Comparison of ENCODE assay signal across 8 cellular contexts in genomic region chr10:70364001-70364771, GRCh38. TPM values are rescaled to one million over a fixed set of nuclear protein-coding genes. Genes with fewer than 3 reads are reported as not detected.
DNase-seq lines count a peak whose midpoint lies in the region; ATAC-seq, FAIRE-seq and TF ChIP-seq lines count a peak whose summit lies in the region.

No MANE protein-coding gene starts in this region.

- H3K36me3 ChIP-seq in HEK293 (ENCODE audit: control insufficient read depth in 2 of 2, insufficient read depth in 1 of 2, low read length in 2 of 2), result no peaks in the 10 kb centered on the region; a peak in 1 of 3 replicates
- no peaks in the 10 kb centered on the region for H3K36me3 ChIP-seq in SU-DHL-6 (ENCODE audit: low read length)
- no peaks in the 10 kb centered on the region for H3K36me3 ChIP-seq in transverse colon

- no peak overlapping the region for H3K9ac ChIP-seq in SU-DHL-6 (ENCODE audit: low read length)

- no peaks in the 10 kb centered on the region for H3K9me2 ChIP-seq in SU-DHL-6 (replicated peaks; ENCODE audit: insufficient read depth, low read length)

- WGBS in transverse colon (ENCODE audit: low coverage in 1 of 2), 2 donors, result 17 to 40% methylated on average over 1 to 12 of the region's 14 CpGs

- peak; percentile 96 for TF ChIP-seq CTCF in HEK293 (tag by site-specific recombination; IDR thresholded peaks at IDR 0.05)
- peak; percentile 86 for TF ChIP-seq CTCF in SU-DHL-6 (IDR thresholded peaks at IDR 0.05; ENCODE audit: insufficient read depth, low read length, poor library complexity, severe bottlenecking)
- peak; percentile 85 to 97 (median 94) for TF ChIP-seq CTCF in transverse colon (IDR thresholded peaks at IDR 0.05)

- ATAC-seq in Right ventricle myocardium superior (ENCODE audit: poor library complexity), result peak; percentile 98

- FAIRE-seq in G401.6 (lab: Jason Lieb, UNC), result peak; percentile 92

- H3K9me3 ChIP-seq in HEK293 (ENCODE audit: control insufficient read depth, insufficient read depth, low read depth, low read length), result no peaks in the 10 kb centered on the region
- no peaks in the 10 kb centered on the region for H3K9me3 ChIP-seq in SU-DHL-6 (ENCODE audit: insufficient read depth, low read length)
- H3K9me3 ChIP-seq in transverse colon, result no peaks in the 10 kb centered on the region

- no peaks in the 10 kb centered on the region; the same call in 1 of the 2 replicates for H4K20me1 ChIP-seq in SU-DHL-6 (ENCODE audit: low read depth, low read length)

- no peak for TF ChIP-seq EP300 in transverse colon (IDR thresholded peaks at IDR 0.05; ENCODE audit: low read depth)

- no peak overlapping the region for H3K4me2 ChIP-seq in SU-DHL-6 (ENCODE audit: low read depth, low read length, poor library complexity, severe bottlenecking)

- H3K27me3 ChIP-seq in SU-DHL-6 (ENCODE audit: low read length) (no peaks in the 10 kb centered on the region), transverse colon (no peaks in the 10 kb centered on the region)

- H2AFZ ChIP-seq in SU-DHL-6 (ENCODE audit: low read depth, low read length, severe bottlenecking), result no peak overlapping the region

- intact Hi-C loops in Right ventricle myocardium superior (cut with DNase I) (loop anchor here (2.0 kb wide), 1 partner anchor 143 kb away; no protein-coding TSS in a partner anchor), posterior cingulate gyrus (cut with DNase I) (loop anchor here (1.0 to 10.0 kb wide), 2 partner anchors 142 to 219 kb away; partner anchors contain the start of gene TYSND1), transverse colon (cut with DNase I; ENCODE audit: low total_unique reads) (no loop called here)

- no peaks in the 10 kb centered on the region; the same call in 1 of the 2 replicates for H3F3A ChIP-seq in SU-DHL-6 (ENCODE audit: insufficient read depth)

- H3K27ac ChIP-seq in HEK293 (ENCODE audit: extremely low read depth, low read depth, low read length), result no peak overlapping the region
- no peak overlapping the region for H3K27ac ChIP-seq in SU-DHL-6 (ENCODE audit: low read depth, low read length)
- H3K27ac ChIP-seq in transverse colon, result peak overlapping the region; percentile 76 to 93 (median 83)

- DNase-seq in NCI-H1048 (lab: John Stamatoyannopoulos, UW) (peak; percentile 65), Right ventricle myocardium superior (peak; percentile 94), posterior cingulate gyrus (peak; percentile 82 to 98 (median 91)), transverse colon (peak; percentile 92)
- peak; percentile 68 for DNase-seq in activated naive CD8-positive, alpha-beta T cell treated with anti-CD3 and anti-CD28 coated beads, Interleukin-2, amount 50 U/mL, for 16 hours (ENCODE audit: low read depth, low spot score)

- H3K4me1 ChIP-seq in HEK293 (ENCODE audit: control insufficient read depth, insufficient read depth, low read length), result no peaks in the 10 kb centered on the region; the same call in 1 of the 2 replicates
- H3K4me1 ChIP-seq in transverse colon, result peaks cover 9 to 17% (median 13%) of the 10 kb centered on the region in 4 donors

- in situ Hi-C loops in transverse colon (cut with MboI; ENCODE audit: low pct_ligation_motif_present in 1 of 4, low pct_unique_long_range_greater_than_20kb in 1 of 4, low sequenced_read_pairs in 3 of 4), result loop anchor here (5.0 to 10.0 kb wide), 3 partner anchors 142 to 149 kb away; no protein-coding TSS in a partner anchor

- H3K4me3 ChIP-seq in HEK293 (ENCODE audit: low read depth, low read length) (no peak overlapping the region), SU-DHL-6 (ENCODE audit: insufficient read depth, low read length, poor library complexity, severe bottlenecking) (no peak overlapping the region), transverse colon (no peak overlapping the region)

- H3K79me2 ChIP-seq in SU-DHL-6 (ENCODE audit: insufficient read depth, low read length), result peaks cover 4% of the 10 kb centered on the region; the same call in 1 of the 2 replicates

- POLR2A ChIA-PET in HEK293 (lab: Yijun Ruan, JAX), result interaction anchor here (0.5 to 2.3 kb wide), 7 partner anchors 18 to 284 kb away, joined by 3 to 21 read pairs (median 3); partner anchors contain the start of genes LRRC20, PPA1 and TYSND1

- TF ChIP-seq POLR2A in transverse colon (IDR thresholded peaks at IDR 0.05), result no peak

- CTCF ChIA-PET in HEK293 (lab: Yijun Ruan, JAX), result interaction anchor here (0.5 to 8.4 kb wide), 51 partner anchors 10 to 685 kb away, joined by 3 to 177 read pairs (median 6); partner anchors contain the start of genes EIF4EBP2, LRRC20, PPA1 and SAR1A

TF ChIP-seq in HEK293, 187 proteins besides CTCF, POLR2A, EP300 and RAD21 (continues in another document):
- no peak for TF ChIP-seq ZNF561 (tag by site-specific recombination; IDR thresholded peaks at IDR 0.05; ENCODE audit: borderline replicate concordance)
- no peak for TF ChIP-seq ZNF704 (tag by site-specific recombination; IDR thresholded peaks at IDR 0.05)
- TF ChIP-seq ZNF2 (tag by site-specific recombination; IDR thresholded peaks at IDR 0.05), result peak; percentile 72; the same call in 1 of the 2 replicates
- peak; percentile 37; the same call in 1 of the 2 replicates for TF ChIP-seq SP2 (tag by site-specific recombination; IDR thresholded peaks at IDR 0.05)
- TF ChIP-seq ZBTB8A (tag by site-specific recombination; IDR thresholded peaks at IDR 0.05), result 0 out of 2 replicates have a peak, but pooled peaks have one; percentile 46
- TF ChIP-seq ZNF600 (tag by site-specific recombination; IDR thresholded peaks at IDR 0.05), result peak; percentile 74; the same call in 1 of the 2 replicates
- TF ChIP-seq HOXC10 (CRISPR knock-in tag; IDR thresholded peaks at IDR 0.05), result no peak
- TF ChIP-seq ZNF548 (tag by site-specific recombination; IDR thresholded peaks at IDR 0.05), result no peak
- TF ChIP-seq ZNF843 (tag by site-specific recombination; IDR thresholded peaks at IDR 0.05), result no peak
- peak; percentile 61 for TF ChIP-seq KLF1 (tag by site-specific recombination; IDR thresholded peaks at IDR 0.05)
- TF ChIP-seq KLF10 (tag by site-specific recombination; IDR thresholded peaks at IDR 0.05), result peak; percentile 77; the same call in 1 of the 2 replicates
- TF ChIP-seq HOXD13 (CRISPR knock-in tag; IDR thresholded peaks at IDR 0.05; ENCODE audit: borderline replicate concordance), result no peak
- TF ChIP-seq ZNF10 (tag by site-specific recombination; IDR thresholded peaks at IDR 0.05), result no peak
- TF ChIP-seq, protein P1, sequence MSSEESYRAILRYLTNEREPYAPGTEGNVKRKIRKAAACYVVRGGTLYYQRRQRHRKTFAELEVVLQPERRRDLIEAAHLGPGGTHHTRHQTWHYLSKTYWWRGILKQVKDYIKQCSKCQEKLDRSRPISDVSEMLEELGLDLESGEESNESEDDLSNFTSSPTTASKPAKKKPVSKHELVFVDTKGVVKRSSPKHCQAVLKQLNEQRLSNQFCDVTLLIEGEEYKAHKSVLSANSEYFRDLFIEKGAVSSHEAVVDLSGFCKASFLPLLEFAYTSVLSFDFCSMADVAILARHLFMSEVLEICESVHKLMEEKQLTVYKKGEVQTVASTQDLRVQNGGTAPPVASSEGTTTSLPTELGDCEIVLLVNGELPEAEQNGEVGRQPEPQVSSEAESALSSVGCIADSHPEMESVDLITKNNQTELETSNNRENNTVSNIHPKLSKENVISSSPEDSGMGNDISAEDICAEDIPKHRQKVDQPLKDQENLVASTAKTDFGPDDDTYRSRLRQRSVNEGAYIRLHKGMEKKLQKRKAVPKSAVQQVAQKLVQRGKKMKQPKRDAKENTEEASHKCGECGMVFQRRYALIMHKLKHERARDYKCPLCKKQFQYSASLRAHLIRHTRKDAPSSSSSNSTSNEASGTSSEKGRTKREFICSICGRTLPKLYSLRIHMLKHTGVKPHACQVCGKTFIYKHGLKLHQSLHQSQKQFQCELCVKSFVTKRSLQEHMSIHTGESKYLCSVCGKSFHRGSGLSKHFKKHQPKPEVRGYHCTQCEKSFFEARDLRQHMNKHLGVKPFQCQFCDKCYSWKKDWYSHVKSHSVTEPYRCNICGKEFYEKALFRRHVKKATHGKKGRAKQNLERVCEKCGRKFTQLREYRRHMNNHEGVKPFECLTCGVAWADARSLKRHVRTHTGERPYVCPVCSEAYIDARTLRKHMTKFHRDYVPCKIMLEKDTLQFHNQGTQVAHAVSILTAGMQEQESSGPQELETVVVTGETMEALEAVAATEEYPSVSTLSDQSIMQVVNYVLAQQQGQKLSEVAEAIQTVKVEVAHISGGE (tag by site-specific recombination; conservative IDR thresholded peaks at IDR 0.05; ENCODE audit: low read depth), result peak; percentile 29; the same call in 1 of the 2 replicates
- TF ChIP-seq ZNF341 (tag by site-specific recombination; IDR thresholded peaks at IDR 0.05; ENCODE audit: low read depth), result peak; percentile 99
- TF ChIP-seq GFI1B (tag by site-specific recombination; IDR thresholded peaks at IDR 0.05), result no peak

RNA-seq across cellular contexts. Expression of gene LRRC20, which starts 18.2 kb away (rescaled TPM):
- total RNA-seq in Right ventricle myocardium superior, result 59.9 TPM
- total RNA-seq in transverse colon, result 10 to 100 TPM in 1 of 4 donors, 1 to 10 TPM in 3; 2.8 to 10.5 (median 5.9) TPM

RNA-seq across cellular contexts. Expression of gene EIF4EBP2, which starts 39.8 kb away (rescaled TPM):
- total RNA-seq in Right ventricle myocardium superior, result 92.7 TPM
- 100 to 1,000 TPM in 3 of 4 donors, 10 to 100 TPM in 1; 43.6 to 117 (median 110) TPM for total RNA-seq in transverse colon

Comparison
In these comparisons a context has a peak if more than half of its experiments do, and no peak if none do; other contexts are left out.
1. H3K27ac ChIP-seq: peak in transverse colon (4 of 4); none in HEK293 (single experiment) and SU-DHL-6 (single experiment).
2. Peak in every context shown above with its lines, with median percentiles within 50 percentile points of each other: CTCF ChIP-seq and DNase-seq.